In the genomic region with DNA sequence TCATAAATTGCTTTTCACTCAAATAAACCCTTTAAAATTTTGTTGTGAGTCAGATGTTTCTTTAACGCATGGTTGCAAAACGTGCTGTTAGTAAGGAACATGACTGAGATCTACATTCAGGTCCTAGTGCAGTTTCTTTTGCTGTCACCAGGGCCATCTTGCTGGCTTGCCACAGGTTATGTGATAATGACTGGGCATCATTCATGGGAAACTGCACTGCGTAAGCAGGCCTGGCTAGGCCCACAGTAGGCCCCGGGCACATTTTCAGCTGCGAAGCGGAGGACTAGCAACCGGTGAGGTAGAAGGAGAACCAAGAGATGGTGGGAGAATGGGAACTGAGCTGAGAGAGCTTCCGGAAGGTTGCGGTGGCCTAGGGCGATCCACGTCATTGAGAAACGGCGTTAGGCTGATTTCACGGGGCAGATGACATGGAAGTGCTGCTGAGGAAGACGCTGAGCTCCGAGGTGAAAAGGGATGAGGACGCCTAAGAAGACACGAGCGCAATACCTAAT, we compare ENCODE assay signal across 1 cellular context.
TF ChIP-seq lines count a peak whose summit lies in the region.

No MANE protein-coding gene starts in this region.

TF ChIP-seq in HEK293, 187 proteins besides CTCF, POLR2A, EP300 and RAD21 (continued from another document):
- TF ChIP-seq, protein P1, sequence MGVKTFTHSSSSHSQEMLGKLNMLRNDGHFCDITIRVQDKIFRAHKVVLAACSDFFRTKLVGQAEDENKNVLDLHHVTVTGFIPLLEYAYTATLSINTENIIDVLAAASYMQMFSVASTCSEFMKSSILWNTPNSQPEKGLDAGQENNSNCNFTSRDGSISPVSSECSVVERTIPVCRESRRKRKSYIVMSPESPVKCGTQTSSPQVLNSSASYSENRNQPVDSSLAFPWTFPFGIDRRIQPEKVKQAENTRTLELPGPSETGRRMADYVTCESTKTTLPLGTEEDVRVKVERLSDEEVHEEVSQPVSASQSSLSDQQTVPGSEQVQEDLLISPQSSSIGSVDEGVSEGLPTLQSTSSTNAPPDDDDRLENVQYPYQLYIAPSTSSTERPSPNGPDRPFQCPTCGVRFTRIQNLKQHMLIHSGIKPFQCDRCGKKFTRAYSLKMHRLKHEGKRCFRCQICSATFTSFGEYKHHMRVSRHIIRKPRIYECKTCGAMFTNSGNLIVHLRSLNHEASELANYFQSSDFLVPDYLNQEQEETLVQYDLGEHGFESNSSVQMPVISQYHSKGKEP (tag by site-specific recombination; IDR thresholded peaks at IDR 0.05): peak; percentile 56; the same call in 1 of the 2 replicates
- TF ChIP-seq ZNF398 (tag by site-specific recombination; IDR thresholded peaks at IDR 0.05): no peak
- no peak for TF ChIP-seq ZNF10 (tag by site-specific recombination; IDR thresholded peaks at IDR 0.05)
